ENCODE assay signal across 17 cellular contexts in genomic region chr5:77367733-77368132, GRCh38.
DNase-seq lines count a peak whose midpoint lies in the region; ATAC-seq and TF ChIP-seq lines count a peak whose summit lies in the region.
"Had no signal": no experiment of that assay in that cellular context is flagged by ENCODE, and none has a peak within 500 bp of the region (broad histone marks: within the 10 kb centered on the region; RNA-seq: fewer than 3 reads in every experiment).

No MANE protein-coding gene starts in this region.

- TF ChIP-seq CTCF in epithelial cell of esophagus (IDR thresholded peaks at IDR 0.05; ENCODE audit: insufficient read depth, low read depth, low read length, missing control alignments) = no peak
- no peak for TF ChIP-seq CTCF in transverse colon (IDR thresholded peaks at IDR 0.05)
- TF ChIP-seq CTCF in stomach (IDR thresholded peaks at IDR 0.05) = no peak

- no peak overlapping the region for H3K4me3 Mint-ChIP-seq in stimulated activated naive CD8-positive, alpha-beta T cell treated with anti-CD3 and anti-CD28 coated beads, Interleukin-15, amount 100 ng/mL, for 72 hours

- peaks cover 7% of the 10 kb centered on the region for H3K4me1 Mint-ChIP-seq in stimulated activated naive CD8-positive, alpha-beta T cell treated with anti-CD3 and anti-CD28 coated beads, Interleukin-15, amount 100 ng/mL, for 72 hours

- ATAC-seq in right cardiac atrium (peak in 1 of 2 donors; percentile 69), left ventricle myocardium superior (no peak)
- ATAC-seq in stimulated activated naive CD8-positive, alpha-beta T cell treated with anti-CD3 and anti-CD28 coated beads, Interleukin-15, amount 100 ng/mL, for 72 hours = peak; percentile 77

- H3K27ac ChIP-seq in right cardiac atrium (ENCODE audit: low read length) = peak overlapping the region; percentile 45
- H3K27ac ChIP-seq in Karpas-422 (ENCODE audit: low read length) = no peak overlapping the region
- H3K27ac ChIP-seq in transverse colon = no peak overlapping the region
- no peak overlapping the region for H3K27ac ChIP-seq in stomach
- H3K27ac ChIP-seq: BLaER1, cardiac muscle cell, PC-9, skin epidermis, suprapubic skin had no signal

- 72% methylated on average over 4 of the region's 4 CpGs for WGBS in right cardiac atrium
- 75% methylated on average over 4 of the region's 4 CpGs; no CpG with 5 or more reads in 1 of the 2 donors for WGBS in transverse colon (ENCODE audit: low coverage in 1 of 2), 2 donors
- 63 to 75% (median 70%) methylated on average over 4 of the region's 4 CpGs for WGBS in stomach, 5 donors

- in situ Hi-C loops in transverse colon (cut with MboI; ENCODE audit: low pct_ligation_motif_present in 1 of 4, low pct_unique_long_range_greater_than_20kb in 1 of 4, low sequenced_read_pairs in 3 of 4) = no loop called here

- no peak overlapping the region for H3K4me3 ChIP-seq in right cardiac atrium (ENCODE audit: low read length)
- H3K4me3 ChIP-seq in MG63 = no peak overlapping the region
- H3K4me3 ChIP-seq in epithelial cell of esophagus (ENCODE audit: low read length) = no peak overlapping the region
- H3K4me3 ChIP-seq in Karpas-422 (ENCODE audit: low read length) = no peak overlapping the region
- H3K4me3 ChIP-seq in transverse colon = no peak overlapping the region
- H3K4me3 ChIP-seq in stomach = no peak overlapping the region
- H3K4me3 ChIP-seq: BLaER1, cardiac muscle cell, HAP-1, PC-9, skin epidermis, suprapubic skin had no signal

- no peaks in the 10 kb centered on the region for H3K36me3 ChIP-seq in MG63
- no peaks in the 10 kb centered on the region for H3K36me3 ChIP-seq in Karpas-422 (ENCODE audit: insufficient read depth, low read length)
- H3K36me3 ChIP-seq in transverse colon = no peaks in the 10 kb centered on the region
- H3K36me3 ChIP-seq in stomach = no peaks in the 10 kb centered on the region
- H3K36me3 ChIP-seq: BLaER1, cardiac muscle cell, HAP-1, suprapubic skin had no signal

- intact Hi-C loops in right cardiac atrium (cut with DNase I) (no loop called here), left ventricle myocardium superior (cut with micrococcal nuclease) (no loop called here), transverse colon (cut with DNase I; ENCODE audit: low total_unique reads) (no loop called here), stomach (cut with DNase I; ENCODE audit: low total_unique reads) (no loop called here)

- H3K27ac Mint-ChIP-seq in stimulated activated naive CD8-positive, alpha-beta T cell treated with anti-CD3 and anti-CD28 coated beads, Interleukin-15, amount 100 ng/mL, for 72 hours = no peak overlapping the region

- no peaks in the 10 kb centered on the region for H3K9me2 ChIP-seq in Karpas-422 (replicated peaks; ENCODE audit: insufficient read depth, low read length)

- peaks cover 6% of the 10 kb centered on the region for H3K27me3 Mint-ChIP-seq in stimulated activated naive CD8-positive, alpha-beta T cell treated with anti-CD3 and anti-CD28 coated beads, Interleukin-15, amount 100 ng/mL, for 72 hours

- H3K79me2 ChIP-seq in Karpas-422 (ENCODE audit: low read length) = no peaks in the 10 kb centered on the region

- TF ChIP-seq EP300 in transverse colon (IDR thresholded peaks at IDR 0.05; ENCODE audit: low read depth) = no peak
- no peak for TF ChIP-seq EP300 in stomach (IDR thresholded peaks at IDR 0.05)

- H3K9ac ChIP-seq in Karpas-422 (ENCODE audit: low read length) = no peak overlapping the region
- H3K9ac ChIP-seq: BLaER1 had no signal

- no peaks in the 10 kb centered on the region for H3K27me3 ChIP-seq in right cardiac atrium (ENCODE audit: control insufficient read depth, insufficient read depth)
- H3K27me3 ChIP-seq in MG63 = no peaks in the 10 kb centered on the region
- H3K27me3 ChIP-seq in Karpas-422 (ENCODE audit: low read length) = no peaks in the 10 kb centered on the region
- no peaks in the 10 kb centered on the region for H3K27me3 ChIP-seq in transverse colon
- H3K27me3 ChIP-seq in stomach = no peaks in the 10 kb centered on the region
- H3K27me3 ChIP-seq: BLaER1, cardiac muscle cell, suprapubic skin had no signal

- no peaks in the 10 kb centered on the region for H3K9me3 Mint-ChIP-seq in stimulated activated naive CD8-positive, alpha-beta T cell treated with anti-CD3 and anti-CD28 coated beads, Interleukin-15, amount 100 ng/mL, for 72 hours

- peaks cover 3% of the 10 kb centered on the region for H3K4me1 ChIP-seq in right cardiac atrium (ENCODE audit: control insufficient read depth, insufficient read depth, low read length)
- H3K4me1 ChIP-seq in Karpas-422 (ENCODE audit: low read length) = peaks cover 6% of the 10 kb centered on the region; the same call in 1 of the 2 replicates
- H3K4me1 ChIP-seq in transverse colon = no peaks in the 10 kb centered on the region
- no peaks in the 10 kb centered on the region for H3K4me1 ChIP-seq in stomach
- H3K4me1 ChIP-seq: HAP-1, suprapubic skin had no signal

- TF ChIP-seq POLR2A in transverse colon (IDR thresholded peaks at IDR 0.05) (no peak), stomach (IDR thresholded peaks at IDR 0.05) (no peak)

- H2AFZ ChIP-seq in Karpas-422 (ENCODE audit: low read length) = no peak overlapping the region
- H2AFZ ChIP-seq: PC-9 had no signal

- H3K9me3 ChIP-seq in right cardiac atrium (ENCODE audit: control insufficient read depth, low read length) = no peaks in the 10 kb centered on the region
- H3K9me3 ChIP-seq in MG63 = no peaks in the 10 kb centered on the region
- H3K9me3 ChIP-seq in Karpas-422 (ENCODE audit: low read length) = no peaks in the 10 kb centered on the region
- H3K9me3 ChIP-seq in transverse colon = no peaks in the 10 kb centered on the region
- H3K9me3 ChIP-seq in stomach = no peaks in the 10 kb centered on the region
- H3K9me3 ChIP-seq: BLaER1, HAP-1, suprapubic skin had no signal

- DNase-seq in right cardiac atrium (peak in 1 of 3 donors; percentile 17), left ventricle myocardium superior (no peak), MG63 (peak; percentile 35), epithelial cell of esophagus (ENCODE audit: low read depth) (peak; percentile 47), Karpas-422 (no peak), transverse colon (no peak), stomach (no peak)
- peak in 1 of 2 donors; percentile 16 for DNase-seq in stimulated activated naive CD8-positive, alpha-beta T cell treated with anti-CD3 and anti-CD28 coated beads, Interleukin-15, amount 100 ng/mL, for 72 hours
- DNase-seq: activated CD4-positive, CD25-positive, alpha-beta regulatory T cell; NCI-H2029 treated with DMSO at 0.1 percent for 48 hours; NCI-H526 treated with DMSO at 0.1 percent for 48 hours had no signal

- no peak overlapping the region for H3K4me2 ChIP-seq in Karpas-422 (ENCODE audit: low read depth, low read length, poor library complexity, severe bottlenecking)
- H3K4me2 ChIP-seq: BLaER1, PC-9 had no signal

- no peaks in the 10 kb centered on the region for H4K20me1 ChIP-seq in Karpas-422 (ENCODE audit: insufficient read depth, low read depth, low read length)
- H4K20me1 ChIP-seq: BLaER1 had no signal

Comparison
In these comparisons a context has a peak if more than half of its experiments do, and no peak if none do; other contexts are left out.
1. DNase-seq: peak in MG63 (single experiment) and epithelial cell of esophagus (single experiment); none in left ventricle myocardium superior (single experiment), Karpas-422 (single experiment), transverse colon (single experiment) and stomach (single experiment).